ENCODE assay signal across 12 cellular contexts in the genomic region with DNA sequence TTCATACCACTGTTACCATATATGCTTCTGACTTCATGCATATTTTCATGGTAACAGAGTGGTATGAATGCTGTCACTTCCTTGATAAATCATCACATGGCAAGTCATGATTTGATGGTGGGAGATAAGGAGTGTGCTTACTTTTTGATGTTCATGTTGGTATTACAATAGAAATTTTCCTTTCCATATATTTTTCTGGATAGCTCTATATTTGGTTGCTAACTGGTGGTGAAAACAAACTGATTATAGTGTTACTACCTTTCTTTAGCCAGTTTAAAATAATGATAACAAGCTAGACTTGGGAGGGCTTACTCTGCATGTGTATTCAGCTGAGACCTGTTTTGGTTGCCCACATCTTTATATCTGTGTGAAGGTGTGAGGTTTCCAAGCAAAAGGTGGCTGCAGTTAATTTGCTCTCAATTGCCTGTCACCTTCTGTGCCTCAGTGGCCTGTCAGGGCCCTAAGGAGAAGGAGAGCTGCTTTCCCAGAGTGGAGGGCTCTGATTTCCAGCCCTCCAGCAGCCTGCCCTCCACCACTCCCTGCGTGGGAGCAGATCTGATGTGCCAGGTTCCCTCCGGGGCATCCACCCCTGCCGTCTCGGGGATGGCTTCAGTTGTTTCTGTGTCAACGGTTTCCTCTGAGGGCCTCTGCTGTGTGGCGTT.
DNase-seq lines count a peak whose midpoint lies in the region; ATAC-seq and TF ChIP-seq lines count a peak whose summit lies in the region.
"Had no signal": no experiment of that assay in that cellular context is flagged by ENCODE, and none has a peak within 500 bp of the region (broad histone marks: within the 10 kb centered on the region; RNA-seq: fewer than 3 reads in every experiment).

No MANE protein-coding gene starts in this region.

- H3K36me3 ChIP-seq in mammary epithelial cell (ENCODE audit: insufficient read depth, low read length) (no peaks in the 10 kb centered on the region), brain microvascular endothelial cell (replicated peaks) (no peaks in the 10 kb centered on the region)
- H3K36me3 ChIP-seq: left lung had no signal

- peak overlapping the region; percentile 25 for H3K27ac ChIP-seq in mammary epithelial cell (ENCODE audit: insufficient read depth, low read depth, low read length)
- H3K27ac ChIP-seq in brain microvascular endothelial cell: peak overlapping the region; percentile 62
- H3K27ac ChIP-seq: left lung had no signal

- H3K27me3 ChIP-seq in mammary epithelial cell (ENCODE audit: insufficient read depth, low read length) (no peaks in the 10 kb centered on the region), brain microvascular endothelial cell (replicated peaks) (no peaks in the 10 kb centered on the region)
- H3K27me3 ChIP-seq: left lung had no signal

- H3K4me2 ChIP-seq in mammary epithelial cell (ENCODE audit: insufficient read depth, low read depth, low read length): peak overlapping the region; percentile 10

- H3K9me3 Mint-ChIP-seq in MCF 10A (ENCODE audit: unreplicated experiment) (no peaks in the 10 kb centered on the region), naive B cell (no peaks in the 10 kb centered on the region)

- H3K4me3 Mint-ChIP-seq in MCF 10A (ENCODE audit: unreplicated experiment): no peak overlapping the region
- H3K4me3 Mint-ChIP-seq in naive B cell: peak overlapping the region in 5 of 8 donors; percentile 11 to 71 (median 41)

- H3K36me3 Mint-ChIP-seq in MCF 10A (ENCODE audit: insufficient read depth, unreplicated experiment) (no peaks in the 10 kb centered on the region), naive B cell (no peaks in the 10 kb centered on the region)

- peak; percentile 47 to 55 for ATAC-seq in naive B cell (ENCODE audit: low read depth in 2 of 2)
- ATAC-seq in HG03108 (IDR thresholded peaks at IDR 0.05; ENCODE audit: unreplicated experiment): no peak
- no peak for ATAC-seq in HG02973 (IDR thresholded peaks at IDR 0.05; ENCODE audit: unreplicated experiment)
- ATAC-seq: left lung, Right ventricle myocardium inferior had no signal

- H3K27me3 Mint-ChIP-seq in MCF 10A (ENCODE audit: insufficient read depth, unreplicated experiment) (no peaks in the 10 kb centered on the region), naive B cell (no peaks in the 10 kb centered on the region)

- H4K20me1 ChIP-seq in mammary epithelial cell (ENCODE audit: insufficient read depth, low read length): no peaks in the 10 kb centered on the region

- POLR2A ChIA-PET in MCF 10A (lab: Yijun Ruan, JAX): interaction anchor here (0.6 to 7.5 kb wide), 4 partner anchors 40 to 251 kb away, joined by 3 to 89 read pairs (median 4); a partner anchor contains a TSS

- intact Hi-C loops in mammary epithelial cell (cut with micrococcal nuclease): no loop called here
- intact Hi-C loops in MCF 10A (cut with micrococcal nuclease): no loop called here

- peaks cover 32% of the 10 kb centered on the region for H3K4me1 Mint-ChIP-seq in MCF 10A (ENCODE audit: insufficient read depth, unreplicated experiment)
- peaks cover 9 to 24% (median 20%) of the 10 kb centered on the region in 3 donors for H3K4me1 Mint-ChIP-seq in naive B cell

- BruUV-seq in mammary epithelial cell (replicated peaks; lab: Mats Ljungman, UMichigan) (no TSS peak), MCF 10A (replicated peaks; lab: Mats Ljungman, UMichigan) (no TSS peak)

- peaks cover 50% of the 10 kb centered on the region for H3K4me1 ChIP-seq in mammary epithelial cell (ENCODE audit: insufficient read depth, low read length)

- 10% methylated on average over 6 of the region's 6 CpGs for WGBS in mammary epithelial cell (ENCODE audit: low coverage, missing lambda C conversion rate)

- dilution Hi-C loops in mammary epithelial cell (cut with HindIII; ENCODE audit: low sequenced_read_pairs): loop anchor here (5.0 kb wide), 2 partner anchors 40 to 50 kb away; no protein-coding TSS in a partner anchor

- peak overlapping the region; percentile 94 for H2AFZ ChIP-seq in mammary epithelial cell (ENCODE audit: low read depth, low read length)

- DNase-seq in mammary epithelial cell (peak; percentile 42), MCF 10A (ENCODE audit: unreplicated experiment) (no peak), brain microvascular endothelial cell (peak; percentile 70), naive B cell (no peak), dedifferentiated amniotic fluid mesenchymal stem cell (ENCODE audit: extremely low spot score) (no peak), SKM-1 (lab: John Stamatoyannopoulos, UW; ENCODE audit: unreplicated experiment) (no peak)
- DNase-seq: activated CD4-positive, alpha-beta T cell treated with anti-CD3 and anti-CD28 coated beads, Interleukin-2, amount 50 U/mL, for 1 hour; HCEC 1CT; left lung had no signal

- no peak overlapping the region for H3K9ac ChIP-seq in mammary epithelial cell (ENCODE audit: insufficient read depth, low read length)

- in situ Hi-C loops in mammary epithelial cell (cut with MboI; ENCODE audit: low sequenced_read_pairs in 2 of 2) (no loop called here), brain microvascular endothelial cell (cut with HindIII; ENCODE audit: low pct_ligation_motif_present, low sequenced_read_pairs) (no loop called here)

- no peak overlapping the region for H3K4me3 ChIP-seq in mammary epithelial cell (replicated peaks in 1 of 3; ENCODE audit: insufficient read depth in 1 of 3, low read depth in 2 of 3, low read length in 3 of 3)
- H3K4me3 ChIP-seq in brain microvascular endothelial cell (ENCODE audit: low read depth, low read length): no peak overlapping the region
- H3K4me3 ChIP-seq: left lung had no signal

- H3K27ac Mint-ChIP-seq in MCF 10A (ENCODE audit: low read depth, unreplicated experiment) (no peak overlapping the region), naive B cell (peak overlapping the region in 4 of 6 donors; percentile 67 to 84 (median 75))

- no peaks in the 10 kb centered on the region for H3K9me3 ChIP-seq in mammary epithelial cell (replicated peaks; ENCODE audit: insufficient read depth, low read length)
- H3K9me3 ChIP-seq: left lung had no signal

- no peaks in the 10 kb centered on the region for H3K79me2 ChIP-seq in mammary epithelial cell (ENCODE audit: insufficient read depth, low read length)

- CTCF ChIA-PET in mammary epithelial cell (lab: Charles Lee; ENCODE audit: low non-redundant PET): interaction anchor here (0.6 kb wide), 1 partner anchor 12 kb away, joined by 23 read pairs; no protein-coding TSS in a partner anchor
- CTCF ChIA-PET in MCF 10A (lab: Yijun Ruan, JAX): interaction anchor here (0.7 kb wide), 2 partner anchors 20 to 556 kb away, joined by 3 read pairs; no protein-coding TSS in a partner anchor

- TF ChIP-seq CTCF in mammary epithelial cell (conservative IDR thresholded peaks at IDR 0.05 in 1 of 2, IDR thresholded peaks at IDR 0.05 in 1 of 2; ENCODE audit: extremely low read depth in 1 of 2, insufficient read depth in 1 of 2, low read depth in 1 of 2, low read length in 2 of 2): no peak
- TF ChIP-seq CTCF in MCF 10A (IDR thresholded peaks at IDR 0.05; ENCODE audit: unreplicated experiment): no peak
- TF ChIP-seq CTCF in brain microvascular endothelial cell (IDR thresholded peaks at IDR 0.05; ENCODE audit: low read depth, low read length, missing control alignments): no peak

Comparison
In these comparisons a context has a peak if more than half of its experiments do, and no peak if none do; other contexts are left out.
1. DNase-seq: peak in mammary epithelial cell (single experiment) and brain microvascular endothelial cell (single experiment); none in MCF 10A (single experiment), naive B cell (single experiment), dedifferentiated amniotic fluid mesenchymal stem cell (single experiment) and SKM-1 (single experiment).
2. ATAC-seq: peak in naive B cell (2 of 2); none in HG03108 (single experiment) and HG02973 (single experiment).